8 cellular contexts compared by ENCODE assay signal in the genomic region with DNA sequence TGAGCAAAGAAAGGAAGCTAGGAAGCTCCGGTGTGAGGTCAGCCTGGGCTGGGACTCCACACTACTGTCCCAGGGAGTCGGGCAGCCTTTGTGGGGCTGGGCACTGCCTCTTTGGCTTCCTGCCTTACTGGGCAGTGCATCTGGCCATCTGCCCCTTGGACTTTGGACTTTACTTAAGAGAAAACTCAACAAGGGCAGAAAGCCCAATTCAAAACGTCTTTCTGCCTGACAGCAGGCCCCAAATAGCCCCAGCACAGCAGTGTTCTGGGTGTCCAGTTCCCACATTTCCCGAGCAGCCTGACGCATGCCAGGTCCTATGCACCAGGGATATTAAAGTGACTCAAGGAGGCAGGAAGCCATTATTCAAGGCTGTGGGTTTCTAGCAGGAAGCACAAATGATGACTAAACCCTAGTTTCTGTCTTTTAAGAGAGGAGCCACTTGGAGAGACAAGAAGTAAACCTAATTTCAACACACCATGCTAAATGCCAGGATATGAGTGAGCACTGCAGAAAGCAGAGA. TPM values are rescaled to one million over a fixed set of nuclear protein-coding genes. Genes with fewer than 3 reads are reported as not detected.
DNase-seq lines count a peak whose midpoint lies in the region; ATAC-seq and TF ChIP-seq lines count a peak whose summit lies in the region.

No MANE protein-coding gene starts in this region.

- H3K27me3 Mint-ChIP-seq in CD14-positive monocyte (ENCODE audit: low read depth in 3 of 3): peaks cover 0 to 2% (median 0%) of the 10 kb centered on the region in 3 donors
- no peaks in the 10 kb centered on the region for H3K27me3 Mint-ChIP-seq in activated T-cell treated with anti-CD3 and anti-CD28 coated beads, Interleukin-2, amount 50 U/mL, for 72 hours (ENCODE audit: low read depth)

- H3K36me3 Mint-ChIP-seq in CD14-positive monocyte: peaks cover 35 to 38% of the 10 kb centered on the region in 2 donors
- H3K36me3 Mint-ChIP-seq in activated T-cell treated with anti-CD3 and anti-CD28 coated beads, Interleukin-2, amount 50 U/mL, for 72 hours (ENCODE audit: insufficient read depth in 2 of 2): peaks cover 2 to 6% of the 10 kb centered on the region in 2 donors

- peaks cover 0 to 2% (median 0%) of the 10 kb centered on the region in 7 donors for H3K9me3 Mint-ChIP-seq in CD14-positive monocyte
- H3K9me3 Mint-ChIP-seq in activated T-cell treated with anti-CD3 and anti-CD28 coated beads, Interleukin-2, amount 50 U/mL, for 72 hours: no peaks in the 10 kb centered on the region

- no peaks in the 10 kb centered on the region for H3K9me3 ChIP-seq in left ventricle myocardium inferior (replicated peaks)

- peaks cover 28% of the 10 kb centered on the region for H3K36me3 ChIP-seq in left ventricle myocardium inferior

- H3K27me3 ChIP-seq in left ventricle myocardium inferior (ENCODE audit: low read depth): no peaks in the 10 kb centered on the region

- peak overlapping the region; percentile 69 for H3K27ac ChIP-seq in left ventricle myocardium inferior (replicated peaks)

- peaks cover 50% of the 10 kb centered on the region for H3K4me1 Mint-ChIP-seq in CD14-positive monocyte
- peaks cover 21% of the 10 kb centered on the region for H3K4me1 Mint-ChIP-seq in activated T-cell treated with anti-CD3 and anti-CD28 coated beads, Interleukin-2, amount 50 U/mL, for 72 hours (ENCODE audit: low read depth)

- intact Hi-C loops in CD14-positive monocyte (cut with micrococcal nuclease) (loop anchor here in 1 of 2 donors (2.0 kb wide), 1 partner anchor 38 kb away; a partner anchor contains a TSS), left ventricle myocardium inferior (cut with micrococcal nuclease) (no loop called here), sciatic nerve (cut with DNase I) (no loop called here)

- no peak overlapping the region for H3K4me3 ChIP-seq in Jurkat, Clone E6-1 (ENCODE audit: low read length)
- H3K4me3 ChIP-seq in left ventricle myocardium inferior: no peak overlapping the region

- peaks cover 29% of the 10 kb centered on the region for H3K4me1 ChIP-seq in left ventricle myocardium inferior

- peak; percentile 84 for DNase-seq in CD14-positive monocyte (ENCODE audit: low spot score)
- DNase-seq in Jurkat, Clone E6-1 (ENCODE audit: low read depth, low spot score): peak; percentile 20
- no peak for DNase-seq in activated T-cell treated with anti-CD3 and anti-CD28 coated beads, Interleukin-2, amount 50 U/mL, for 72 hours
- peak; percentile 62 for DNase-seq in left ventricle myocardium inferior
- peak; percentile 66 for DNase-seq in sciatic nerve (ENCODE audit: low spot score)
- no peak for DNase-seq in NCI-H187 treated with DMSO at 0.1 percent for 48 hours (lab: John Stamatoyannopoulos, UW)
- no peak for DNase-seq in effector CD8-positive, alpha-beta T cell (lab: John Stamatoyannopoulos, UW)

- peak overlapping the region; percentile 37 to 79 for H3K4me3 Mint-ChIP-seq in CD14-positive monocyte
- no peak overlapping the region for H3K4me3 Mint-ChIP-seq in activated T-cell treated with anti-CD3 and anti-CD28 coated beads, Interleukin-2, amount 50 U/mL, for 72 hours

- H3K27ac Mint-ChIP-seq in CD14-positive monocyte: peak overlapping the region; percentile 79 to 95 (median 89)
- peak overlapping the region; percentile 5 for H3K27ac Mint-ChIP-seq in activated T-cell treated with anti-CD3 and anti-CD28 coated beads, Interleukin-2, amount 50 U/mL, for 72 hours

- peak; percentile 54 to 69 for ATAC-seq in activated T-cell treated with anti-CD3 and anti-CD28 coated beads, Interleukin-2, amount 50 U/mL, for 72 hours (replicated peaks in 1 of 2)
- peak; percentile 87 for ATAC-seq in sciatic nerve
- ATAC-seq in HG02981 (IDR thresholded peaks at IDR 0.05; ENCODE audit: unreplicated experiment): no peak

- TF ChIP-seq CTCF in CD14-positive monocyte (IDR thresholded peaks at IDR 0.05) (no peak), left ventricle myocardium inferior (IDR thresholded peaks at IDR 0.05; ENCODE audit: borderline replicate concordance) (no peak)

RNA-seq across cellular contexts. Expression of a gene that starts 37.9 kb away (rescaled TPM):
- polyA plus RNA-seq in CD14-positive monocyte: 10 to 100 TPM; 18.0 to 21.9 TPM
- 12.2 TPM for polyA plus RNA-seq in Jurkat, Clone E6-1 (2012; ENCODE audit: insufficient read depth, insufficient read length)
- total RNA-seq in activated T-cell treated with anti-CD3 and anti-CD28 coated beads, Interleukin-2, amount 50 U/mL, for 72 hours: 10 to 100 TPM; 28.3 to 28.4 TPM
- total RNA-seq in left ventricle myocardium inferior: 16.9 TPM
- 46.0 TPM for total RNA-seq in sciatic nerve

Comparison
In these comparisons a context has a peak if more than half of its experiments do, and no peak if none do; other contexts are left out.
1. DNase-seq: peak in CD14-positive monocyte (single experiment), Jurkat, Clone E6-1 (single experiment), left ventricle myocardium inferior (single experiment) and sciatic nerve (single experiment); none in activated T-cell treated with anti-CD3 and anti-CD28 coated beads, Interleukin-2, amount 50 U/mL, for 72 hours (0 of 2), NCI-H187 treated with DMSO at 0.1 percent for 48 hours (single experiment) and effector CD8-positive, alpha-beta T cell (single experiment).
2. H3K4me3 Mint-ChIP-seq: peak in CD14-positive monocyte (2 of 2); none in activated T-cell treated with anti-CD3 and anti-CD28 coated beads, Interleukin-2, amount 50 U/mL, for 72 hours (0 of 2).